ENCODE assay signal across 8 cellular contexts in the genomic region with DNA sequence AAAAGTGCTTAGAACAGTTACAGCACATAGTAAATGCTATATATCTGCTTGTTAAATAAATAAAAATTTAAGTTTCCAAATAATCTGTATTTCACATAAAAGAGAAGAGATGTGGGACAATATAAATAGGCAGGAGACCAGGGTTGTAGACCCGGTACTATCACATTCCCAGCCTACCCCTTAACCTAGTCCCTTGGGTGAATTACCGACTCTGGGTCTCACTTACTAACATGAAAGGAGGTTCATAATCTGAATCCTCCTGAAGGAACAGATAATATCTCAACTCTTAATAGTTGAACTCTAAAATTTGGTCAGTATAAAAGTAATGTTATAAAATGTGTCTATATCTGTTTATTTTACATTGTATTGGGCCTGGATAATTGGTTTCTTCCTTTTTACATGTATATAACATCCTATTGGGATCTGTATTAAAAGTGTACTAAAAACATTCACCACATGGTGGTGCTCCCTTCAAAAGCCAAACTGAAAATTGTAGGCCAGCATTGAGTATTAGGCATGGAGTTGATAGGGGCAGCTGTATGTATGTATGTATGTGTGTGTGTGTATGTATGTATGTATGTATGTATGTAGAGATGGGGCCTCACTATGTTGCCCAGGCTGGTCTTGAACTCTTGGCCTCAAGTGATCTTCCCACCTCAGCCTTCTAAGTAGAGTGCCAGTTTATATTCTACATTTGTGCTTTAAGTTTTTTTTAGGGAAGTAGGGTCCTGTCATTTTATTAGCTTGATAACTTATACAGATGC.
DNase-seq lines count a peak whose midpoint lies in the region; ATAC-seq and TF ChIP-seq lines count a peak whose summit lies in the region.

No MANE protein-coding gene starts in this region.

- DNase-seq in HuH-7.5 (ENCODE audit: low spot score) (peak; percentile 54), cerebellum (ENCODE audit: low spot score) (peak; percentile 44), left lung (no peak), upper lobe of right lung (no peak)

- no peak overlapping the region for H3K4me2 ChIP-seq in DOHH2 (ENCODE audit: low read length)
- no peak overlapping the region for H3K4me2 ChIP-seq in OCI-LY3 (ENCODE audit: low read length)

- no peaks in the 10 kb centered on the region for H3K9me2 ChIP-seq in DOHH2 (replicated peaks; ENCODE audit: control insufficient read depth, low read length)

- intact Hi-C loops in left lung (cut with DNase I) = no loop called here
- intact Hi-C loops in upper lobe of right lung (cut with DNase I) = no loop called here

- TF ChIP-seq CTCF in DOHH2 (IDR thresholded peaks at IDR 0.05; ENCODE audit: low read depth, low read length, poor library complexity, severe bottlenecking) (peak; percentile 74), OCI-LY3 (IDR thresholded peaks at IDR 0.05; ENCODE audit: low read depth, low read length) (peak; percentile 81), left lung (IDR thresholded peaks at IDR 0.05) (peak; percentile 33 to 46), upper lobe of right lung (IDR thresholded peaks at IDR 0.05) (peak; percentile 67)

- peak; percentile 82 for ATAC-seq in left lung
- ATAC-seq in upper lobe of right lung = peak; percentile 81
- ATAC-seq in HG03469 (IDR thresholded peaks at IDR 0.05; ENCODE audit: unreplicated experiment) = no peak
- no peak for ATAC-seq in HG02610 (IDR thresholded peaks at IDR 0.05; ENCODE audit: unreplicated experiment)

- H3K27me3 ChIP-seq in DOHH2 (ENCODE audit: control insufficient read depth, low read length) = no peaks in the 10 kb centered on the region
- H3K27me3 ChIP-seq in OCI-LY3 (ENCODE audit: low read depth, low read length) = no peaks in the 10 kb centered on the region
- H3K27me3 ChIP-seq in left lung = no peaks in the 10 kb centered on the region
- H3K27me3 ChIP-seq in upper lobe of right lung = no peaks in the 10 kb centered on the region

- H3K9me3 ChIP-seq in DOHH2 (ENCODE audit: control insufficient read depth, insufficient read depth, low read length) (no peaks in the 10 kb centered on the region), OCI-LY3 (ENCODE audit: insufficient read depth, low read length) (peaks cover 19% of the 10 kb centered on the region), left lung (no peaks in the 10 kb centered on the region), upper lobe of right lung (no peaks in the 10 kb centered on the region)

- H3K79me2 ChIP-seq in DOHH2 (ENCODE audit: control insufficient read depth, low read length) (peaks cover 37% of the 10 kb centered on the region), OCI-LY3 (ENCODE audit: low read length) (peaks cover 31% of the 10 kb centered on the region)

- H2AFZ ChIP-seq in OCI-LY3 (ENCODE audit: low read depth, low read length) = no peak overlapping the region

- no peaks in the 10 kb centered on the region for H3F3A ChIP-seq in DOHH2 (ENCODE audit: control insufficient read depth, insufficient read depth)

- peaks cover 4% of the 10 kb centered on the region; the same call in 1 of the 2 replicates for H4K20me1 ChIP-seq in DOHH2 (ENCODE audit: control insufficient read depth, insufficient read depth, low read depth, low read length)
- H4K20me1 ChIP-seq in OCI-LY3 (ENCODE audit: insufficient read depth, low read length) = no peaks in the 10 kb centered on the region

- H3K36me3 ChIP-seq in DOHH2 (ENCODE audit: control insufficient read depth, low read length) = no peaks in the 10 kb centered on the region
- H3K36me3 ChIP-seq in OCI-LY3 (replicated peaks; ENCODE audit: low read depth, low read length) = peaks cover 14% of the 10 kb centered on the region
- no peaks in the 10 kb centered on the region for H3K36me3 ChIP-seq in left lung
- H3K36me3 ChIP-seq in upper lobe of right lung = no peaks in the 10 kb centered on the region

- no peak overlapping the region for H3K9ac ChIP-seq in OCI-LY3 (ENCODE audit: low read length)

- H3K4me3 ChIP-seq in DOHH2 (ENCODE audit: low read length) (no peak overlapping the region), OCI-LY3 (ENCODE audit: low read length) (no peak overlapping the region), left lung (no peak overlapping the region), upper lobe of right lung (no peak overlapping the region)

- H3K27ac ChIP-seq in DOHH2 (ENCODE audit: low read depth, low read length) (no peak overlapping the region), OCI-LY3 (ENCODE audit: low read length) (no peak overlapping the region), left lung (no peak overlapping the region), upper lobe of right lung (no peak overlapping the region)

- H3K4me1 ChIP-seq in DOHH2 (ENCODE audit: control insufficient read depth, low read length) (peaks cover 15% of the 10 kb centered on the region), OCI-LY3 (ENCODE audit: low read length) (peaks cover 48% of the 10 kb centered on the region), left lung (peaks cover 10 to 35% of the 10 kb centered on the region in 2 donors), upper lobe of right lung (peaks cover 21% of the 10 kb centered on the region)

Comparison
In these comparisons a context has a peak if more than half of its experiments do, and no peak if none do; other contexts are left out.
1. DNase-seq: peak in HuH-7.5 (single experiment) and cerebellum (single experiment); none in left lung (0 of 2) and upper lobe of right lung (single experiment).
2. ATAC-seq: peak in left lung (single experiment) and upper lobe of right lung (single experiment); none in HG03469 (single experiment) and HG02610 (single experiment).
3. Peak in every context shown above with its lines, with median percentiles within 50 percentile points of each other: CTCF ChIP-seq.